ENCODE assay signal across 1 cellular context in genomic region chr1:27070390-27071048, GRCh38.
TF ChIP-seq lines count a peak whose summit lies in the region.

No MANE protein-coding gene starts in this region.

TF ChIP-seq in GM23338, 12 proteins besides CTCF, POLR2A, EP300 and RAD21 (continued from another document):
- TF ChIP-seq ZNF462 (CRISPR knock-in tag; IDR thresholded peaks at IDR 0.05) (no peak), REST (IDR thresholded peaks at IDR 0.05; ENCODE audit: unreplicated experiment) (no peak), ETS1 (IDR thresholded peaks at IDR 0.05) (no peak), EZH2phosphoT487 (IDR thresholded peaks at IDR 0.05; ENCODE audit: unreplicated experiment) (no peak), CREB1 (CRISPR knock-in tag; IDR thresholded peaks at IDR 0.05; ENCODE audit: low read depth) (no peak), NANOG (IDR thresholded peaks at IDR 0.05; ENCODE audit: borderline replicate concordance) (no peak), STAT1 (IDR thresholded peaks at IDR 0.05; ENCODE audit: unreplicated experiment) (no peak), JUNB (IDR thresholded peaks at IDR 0.05; ENCODE audit: unreplicated experiment) (no peak), ZNF331 (CRISPR knock-in tag; IDR thresholded peaks at IDR 0.05; ENCODE audit: low read depth) (no peak), ZNF114 (CRISPR knock-in tag; IDR thresholded peaks at IDR 0.05) (no peak), POLR2AphosphoS5 (IDR thresholded peaks at IDR 0.05; ENCODE audit: low read depth) (no peak)
TF ChIP-seq in GM23338: peak in this region for 0.
